ENCODE assay signal across 27 cellular contexts in the genomic region with DNA sequence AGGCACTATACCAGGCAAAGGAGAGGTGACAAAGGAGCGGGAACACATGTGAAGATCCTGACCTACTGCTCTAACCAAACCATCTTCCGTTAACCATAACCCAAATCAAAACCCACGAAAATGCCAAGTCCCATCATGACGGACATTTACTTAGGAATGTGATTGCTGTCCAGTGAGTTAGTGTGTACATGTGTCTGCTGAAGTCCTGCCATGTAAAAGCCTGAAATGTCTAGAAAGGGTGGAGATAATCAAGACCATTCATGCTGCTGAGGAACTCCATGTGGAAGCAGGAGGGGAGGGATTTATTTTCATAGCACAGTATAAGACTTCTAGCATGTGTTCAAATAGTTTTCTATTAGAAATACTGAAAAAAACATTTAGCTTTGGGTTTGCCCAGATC.
"Had no signal": no experiment of that assay in that cellular context is flagged by ENCODE, and none has a peak within 500 bp of the region (broad histone marks: within the 10 kb centered on the region; RNA-seq: fewer than 3 reads in every experiment).

No MANE protein-coding gene starts in this region.

- H3K27ac ChIP-seq: ascending aorta, breast epithelium, esophagus muscularis mucosa, gastrocnemius medialis, heart left ventricle had no signal

- H3K9me3 ChIP-seq: ascending aorta, breast epithelium, esophagus muscularis mucosa, gastrocnemius medialis, heart left ventricle had no signal

- H3K4me1 ChIP-seq: ascending aorta, breast epithelium had no signal

- ATAC-seq: activated CD4-positive, alpha-beta T cell treated with anti-CD3 and anti-CD28 coated beads for 36 hours; activated CD8-positive, alpha-beta memory T cell treated with anti-CD3 and anti-CD28 coated beads, Interleukin-2, amount 10 ng/mL, durations not matched to agents 7 days and 5 days; activated CD8-positive, alpha-beta T cell treated with anti-CD3 and anti-CD28 coated beads, Interleukin-2, amount 10 ng/mL, durations not matched to agents 7 days and 5 days; activated naive CD8-positive, alpha-beta T cell treated with anti-CD3 and anti-CD28 coated beads, Interleukin-2, amount 50 U/mL, for 24 hours; effector memory CD8-positive, alpha-beta T cell; gastrocnemius medialis; heart left ventricle had no signal

- H3K27me3 ChIP-seq: ascending aorta, breast epithelium, esophagus muscularis mucosa, gastrocnemius medialis, heart left ventricle had no signal

- H3K36me3 ChIP-seq: ascending aorta, breast epithelium, esophagus muscularis mucosa, gastrocnemius medialis, heart left ventricle had no signal

- H3K4me3 ChIP-seq: ascending aorta, breast epithelium, esophagus muscularis mucosa, gastrocnemius medialis, heart left ventricle had no signal

- DNase-seq: activated CD4-positive, alpha-beta memory T cell treated with anti-CD3 and anti-CD28 coated beads for 36 hours; activated CD4-positive, alpha-beta T cell treated with anti-CD3 and anti-CD28 coated beads for 36 hours; activated CD4-positive, alpha-beta T cell treated with anti-CD3 and anti-CD28 coated beads, Interleukin-2, amount 10 ng/mL, durations not matched to agents 24 days and 14 days; activated CD4-positive, CD25-positive, alpha-beta regulatory T cell; activated CD4-positive, CD25-positive, alpha-beta regulatory T cell treated with anti-CD3 and anti-CD28 coated beads, Interleukin-2, amount 50 U/mL, for 72 hours; activated CD8-positive, alpha-beta memory T cell treated with anti-CD3 and anti-CD28 coated beads, Interleukin-2, amount 10 ng/mL, durations not matched to agents 7 days and 5 days; activated CD8-positive, alpha-beta memory T cell treated with anti-CD3 and anti-CD28 coated beads, Interleukin-2, amount 50 U/mL, for 4 hours; activated CD8-positive, alpha-beta T cell treated with anti-CD3 and anti-CD28 coated beads, Interleukin-2, amount 10 ng/mL, durations not matched to agents 7 days and 5 days; activated effector memory CD4-positive, alpha-beta T cell treated with anti-CD3 and anti-CD28 coated beads, Interleukin-2, amount 50 U/mL, for 16 hours; activated naive CD4-positive, alpha-beta T cell treated with anti-CD3 and anti-CD28 coated beads for 36 hours; activated naive CD8-positive, alpha-beta T cell treated with anti-CD3 and anti-CD28 coated beads for 36 hours; activated naive CD8-positive, alpha-beta T cell treated with anti-CD3 and anti-CD28 coated beads, Interleukin-2, amount 50 U/mL, for 24 hours; activated T-cell treated with anti-CD3 and anti-CD28 coated beads, Interleukin-2, amount 50 U/mL, for 1 hour; activated T-cell treated with anti-CD3 and anti-CD28 coated beads, Interleukin-2, amount 50 U/mL, for 48 hours; cortex of kidney; dermis blood vessel endothelial cell; effector CD4-positive, alpha-beta T cell; effector memory CD8-positive, alpha-beta T cell; erythroblast; foreskin fibroblast; gastrocnemius medialis; glutamatergic neuron; heart left ventricle; T-helper 2 cell had no signal
